ENCODE assay signal across 1 cellular context in the genomic region with DNA sequence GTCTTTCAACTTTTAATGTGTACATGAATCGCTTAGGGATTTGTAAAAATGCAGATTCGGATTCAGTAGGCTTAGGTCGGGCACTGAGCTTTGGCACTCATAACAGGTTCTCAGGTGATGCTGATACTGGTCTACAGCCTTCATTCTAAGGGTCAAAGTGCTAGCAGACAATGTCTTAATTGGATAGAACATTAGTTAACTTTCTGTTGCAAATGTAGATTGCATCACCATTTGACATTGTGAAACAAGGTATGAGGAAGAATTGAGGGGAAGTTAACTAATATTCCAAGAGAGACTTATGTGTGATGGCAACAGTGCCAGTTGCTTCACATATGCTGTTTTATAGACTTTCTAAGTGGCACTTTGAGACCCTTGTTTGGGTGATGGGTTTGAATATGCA.
TF ChIP-seq lines count a peak whose summit lies in the region.

No MANE protein-coding gene starts in this region.

TF ChIP-seq in HepG2, 621 proteins besides CTCF, POLR2A, EP300 and RAD21 (continued from another document):
- TF ChIP-seq, protein P1, sequence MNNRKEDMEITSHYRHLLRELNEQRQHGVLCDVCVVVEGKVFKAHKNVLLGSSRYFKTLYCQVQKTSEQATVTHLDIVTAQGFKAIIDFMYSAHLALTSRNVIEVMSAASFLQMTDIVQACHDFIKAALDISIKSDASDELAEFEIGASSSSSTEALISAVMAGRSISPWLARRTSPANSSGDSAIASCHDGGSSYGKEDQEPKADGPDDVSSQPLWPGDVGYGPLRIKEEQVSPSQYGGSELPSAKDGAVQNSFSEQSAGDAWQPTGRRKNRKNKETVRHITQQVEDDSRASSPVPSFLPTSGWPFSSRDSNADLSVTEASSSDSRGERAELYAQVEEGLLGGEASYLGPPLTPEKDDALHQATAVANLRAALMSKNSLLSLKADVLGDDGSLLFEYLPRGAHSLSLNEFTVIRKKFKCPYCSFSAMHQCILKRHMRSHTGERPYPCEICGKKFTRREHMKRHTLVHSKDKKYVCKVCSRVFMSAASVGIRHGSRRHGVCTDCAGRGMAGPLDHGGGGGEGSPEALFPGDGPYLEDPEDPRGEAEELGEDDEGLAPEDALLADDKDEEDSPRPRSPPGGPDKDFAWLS (CRISPR knock-in tag; IDR thresholded peaks at IDR 0.05; ENCODE audit: borderline replicate concordance), result no peak
- TF ChIP-seq GATAD2A (CRISPR knock-in tag; IDR thresholded peaks at IDR 0.05) (no peak), ZNF670 (CRISPR knock-in tag; IDR thresholded peaks at IDR 0.05; ENCODE audit: borderline replicate concordance) (no peak), ZSCAN29 (CRISPR knock-in tag; conservative IDR thresholded peaks at IDR 0.05) (no peak), GTF3A (CRISPR knock-in tag; conservative IDR thresholded peaks at IDR 0.05) (no peak), ZNF329 (CRISPR knock-in tag; IDR thresholded peaks at IDR 0.05; ENCODE audit: low read depth) (no peak), MATR3 (CRISPR knock-in tag; IDR thresholded peaks at IDR 0.05) (no peak), CEBPG (CRISPR knock-in tag; IDR thresholded peaks at IDR 0.05) (peak; percentile 53; the same call in 1 of the 2 replicates), NFE2 (CRISPR knock-in tag; IDR thresholded peaks at IDR 0.05) (no peak), HMG20A (CRISPR knock-in tag; IDR thresholded peaks at IDR 0.05; ENCODE audit: borderline replicate concordance) (peak; percentile 36; the same call in 1 of the 2 replicates), ZBTB7A (CRISPR knock-in tag; IDR thresholded peaks at IDR 0.05) (no peak), RARA (CRISPR knock-in tag; IDR thresholded peaks at IDR 0.05) (no peak), TP53 (CRISPR knock-in tag; conservative IDR thresholded peaks at IDR 0.05) (no peak), ZSCAN25 (CRISPR knock-in tag; IDR thresholded peaks at IDR 0.05) (no peak), ZNF264 (CRISPR knock-in tag; IDR thresholded peaks at IDR 0.05) (no peak), ZNF468 (CRISPR knock-in tag; IDR thresholded peaks at IDR 0.05) (no peak), ATF7 (IDR thresholded peaks at IDR 0.05) (peak; percentile 48; the same call in 1 of the 2 replicates), ATF7 (CRISPR knock-in tag; IDR thresholded peaks at IDR 0.05) (no peak), MIER3 (CRISPR knock-in tag; IDR thresholded peaks at IDR 0.05; ENCODE audit: borderline replicate concordance) (no peak), ZFP62 (CRISPR knock-in tag; IDR thresholded peaks at IDR 0.05) (no peak), CEBPB (IDR thresholded peaks at IDR 0.05; ENCODE audit: borderline replicate concordance, low read depth, low read length) (peak; percentile 94), TBL1XR1 (IDR thresholded peaks at IDR 0.05; ENCODE audit: borderline replicate concordance, low read length, partially characterized antibody) (no peak)
- TF ChIP-seq, protein P2, sequence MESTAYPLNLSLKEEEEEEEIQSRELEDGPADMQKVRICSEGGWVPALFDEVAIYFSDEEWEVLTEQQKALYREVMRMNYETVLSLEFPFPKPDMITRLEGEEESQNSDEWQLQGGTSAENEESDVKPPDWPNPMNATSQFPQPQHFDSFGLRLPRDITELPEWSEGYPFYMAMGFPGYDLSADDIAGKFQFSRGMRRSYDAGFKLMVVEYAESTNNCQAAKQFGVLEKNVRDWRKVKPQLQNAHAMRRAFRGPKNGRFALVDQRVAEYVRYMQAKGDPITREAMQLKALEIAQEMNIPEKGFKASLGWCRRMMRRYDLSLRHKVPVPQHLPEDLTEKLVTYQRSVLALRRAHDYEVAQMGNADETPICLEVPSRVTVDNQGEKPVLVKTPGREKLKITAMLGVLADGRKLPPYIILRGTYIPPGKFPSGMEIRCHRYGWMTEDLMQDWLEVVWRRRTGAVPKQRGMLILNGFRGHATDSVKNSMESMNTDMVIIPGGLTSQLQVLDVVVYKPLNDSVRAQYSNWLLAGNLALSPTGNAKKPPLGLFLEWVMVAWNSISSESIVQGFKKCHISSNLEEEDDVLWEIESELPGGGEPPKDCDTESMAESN (CRISPR knock-in tag; conservative IDR thresholded peaks at IDR 0.05), result no peak
- TF ChIP-seq, protein P3, sequence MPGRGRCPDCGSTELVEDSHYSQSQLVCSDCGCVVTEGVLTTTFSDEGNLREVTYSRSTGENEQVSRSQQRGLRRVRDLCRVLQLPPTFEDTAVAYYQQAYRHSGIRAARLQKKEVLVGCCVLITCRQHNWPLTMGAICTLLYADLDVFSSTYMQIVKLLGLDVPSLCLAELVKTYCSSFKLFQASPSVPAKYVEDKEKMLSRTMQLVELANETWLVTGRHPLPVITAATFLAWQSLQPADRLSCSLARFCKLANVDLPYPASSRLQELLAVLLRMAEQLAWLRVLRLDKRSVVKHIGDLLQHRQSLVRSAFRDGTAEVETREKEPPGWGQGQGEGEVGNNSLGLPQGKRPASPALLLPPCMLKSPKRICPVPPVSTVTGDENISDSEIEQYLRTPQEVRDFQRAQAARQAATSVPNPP (CRISPR knock-in tag; IDR thresholded peaks at IDR 0.05), result no peak
- TF ChIP-seq, protein P4, sequence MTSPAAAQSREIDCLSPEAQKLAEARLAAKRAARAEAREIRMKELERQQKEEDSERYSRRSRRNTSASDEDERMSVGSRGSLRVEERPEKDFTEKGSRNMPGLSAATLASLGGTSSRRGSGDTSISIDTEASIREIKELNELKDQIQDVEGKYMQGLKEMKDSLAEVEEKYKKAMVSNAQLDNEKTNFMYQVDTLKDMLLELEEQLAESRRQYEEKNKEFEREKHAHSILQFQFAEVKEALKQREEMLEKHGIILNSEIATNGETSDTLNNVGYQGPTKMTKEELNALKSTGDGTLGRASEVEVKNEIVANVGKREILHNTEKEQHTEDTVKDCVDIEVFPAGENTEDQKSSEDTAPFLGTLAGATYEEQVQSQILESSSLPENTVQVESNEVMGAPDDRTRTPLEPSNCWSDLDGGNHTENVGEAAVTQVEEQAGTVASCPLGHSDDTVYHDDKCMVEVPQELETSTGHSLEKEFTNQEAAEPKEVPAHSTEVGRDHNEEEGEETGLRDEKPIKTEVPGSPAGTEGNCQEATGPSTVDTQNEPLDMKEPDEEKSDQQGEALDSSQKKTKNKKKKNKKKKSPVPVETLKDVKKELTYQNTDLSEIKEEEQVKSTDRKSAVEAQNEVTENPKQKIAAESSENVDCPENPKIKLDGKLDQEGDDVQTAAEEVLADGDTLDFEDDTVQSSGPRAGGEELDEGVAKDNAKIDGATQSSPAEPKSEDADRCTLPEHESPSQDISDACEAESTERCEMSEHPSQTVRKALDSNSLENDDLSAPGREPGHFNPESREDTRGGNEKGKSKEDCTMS (CRISPR knock-in tag; conservative IDR thresholded peaks at IDR 0.05), result no peak
- TF ChIP-seq, protein P5, sequence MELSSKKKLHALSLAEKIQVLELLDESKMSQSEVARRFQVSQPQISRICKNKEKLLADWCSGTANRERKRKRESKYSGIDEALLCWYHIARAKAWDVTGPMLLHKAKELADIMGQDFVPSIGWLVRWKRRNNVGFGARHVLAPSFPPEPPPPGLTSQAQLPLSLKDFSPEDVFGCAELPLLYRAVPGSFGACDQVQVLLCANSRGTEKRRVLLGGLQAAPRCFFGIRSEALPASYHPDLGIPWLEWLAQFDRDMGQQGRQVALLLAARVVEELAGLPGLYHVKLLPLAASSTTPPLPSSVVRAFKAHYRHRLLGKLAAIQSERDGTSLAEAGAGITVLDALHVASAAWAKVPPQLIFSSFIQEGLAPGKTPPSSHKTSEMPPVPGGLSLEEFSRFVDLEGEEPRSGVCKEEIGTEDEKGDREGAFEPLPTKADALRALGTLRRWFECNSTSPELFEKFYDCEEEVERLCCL (CRISPR knock-in tag; IDR thresholded peaks at IDR 0.05; ENCODE audit: borderline replicate concordance), result no peak
- TF ChIP-seq, protein P6, sequence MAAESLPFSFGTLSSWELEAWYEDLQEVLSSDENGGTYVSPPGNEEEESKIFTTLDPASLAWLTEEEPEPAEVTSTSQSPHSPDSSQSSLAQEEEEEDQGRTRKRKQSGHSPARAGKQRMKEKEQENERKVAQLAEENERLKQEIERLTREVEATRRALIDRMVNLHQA (CRISPR knock-in tag; IDR thresholded peaks at IDR 0.05), result no peak
